15 cellular contexts compared by ENCODE assay signal in genomic region chr10:117001144-117001543, GRCh38. TPM values are rescaled to one million over a fixed set of nuclear protein-coding genes. Genes with fewer than 3 reads are reported as not detected.
"Had no signal": no experiment of that assay in that cellular context is flagged by ENCODE, and none has a peak within 500 bp of the region (broad histone marks: within the 10 kb centered on the region; RNA-seq: fewer than 3 reads in every experiment).

No MANE protein-coding gene starts in this region.

- H3K4me3 ChIP-seq: lung, tibial nerve had no signal

- H3K27me3 ChIP-seq: tibial nerve had no signal

- H3K27ac ChIP-seq: epithelial cell of prostate, tibial nerve had no signal

- ATAC-seq: activated CD8-positive, alpha-beta memory T cell treated with anti-CD3 and anti-CD28 coated beads, Interleukin-2, amount 10 ng/mL, durations not matched to agents 7 days and 5 days; activated naive CD8-positive, alpha-beta T cell treated with anti-CD3 and anti-CD28 coated beads, Interleukin-2, amount 50 U/mL, for 24 hours; left lobe of liver; T-cell had no signal

- DNase-seq: activated CD4-positive, alpha-beta memory T cell treated with anti-CD3 and anti-CD28 coated beads, Interleukin-2, amount 10 ng/mL, durations not matched to agents 7 days and 5 days; activated CD4-positive, alpha-beta T cell treated with anti-CD3 and anti-CD28 coated beads for 48 hours; activated CD4-positive, CD25-positive, alpha-beta regulatory T cell; activated CD8-positive, alpha-beta memory T cell treated with anti-CD3 and anti-CD28 coated beads, Interleukin-2, amount 10 ng/mL, durations not matched to agents 7 days and 5 days; activated naive CD4-positive, alpha-beta T cell treated with Interleukin-2 at 50 U/mL for 16 hours; activated naive CD8-positive, alpha-beta T cell treated with anti-CD3 and anti-CD28 coated beads, Interleukin-2, amount 50 U/mL, for 24 hours; activated T-cell treated with anti-CD3 and anti-CD28 coated beads, Interleukin-2, amount 50 U/mL, for 1 hour; foreskin fibroblast; stimulated activated naive CD4-positive, alpha-beta T cell treated with Interleukin-2 at 50 U/mL for 16 hours; T-cell had no signal

RNA-seq across cellular contexts. Expression of gene SHTN1, which starts 3.8 kb away (rescaled TPM):
- total RNA-seq: activated CD8-positive, alpha-beta memory T cell treated with anti-CD3 and anti-CD28 coated beads, Interleukin-2, amount 10 ng/mL, durations not matched to agents 7 days and 5 days; activated T-helper 2 cell treated with anti-CD3 and anti-CD28 coated beads, Interferon-gamma antibody, Interleukin-2, Interleukin-4, amounts not matched to agents 10 μg/mL and 5 μg/mL and 100 μg/mL, durations not matched to agents 14 hours and 24 hours and 36 hours had no signal
